ENCODE assay signal across 8 cellular contexts in the genomic region with DNA sequence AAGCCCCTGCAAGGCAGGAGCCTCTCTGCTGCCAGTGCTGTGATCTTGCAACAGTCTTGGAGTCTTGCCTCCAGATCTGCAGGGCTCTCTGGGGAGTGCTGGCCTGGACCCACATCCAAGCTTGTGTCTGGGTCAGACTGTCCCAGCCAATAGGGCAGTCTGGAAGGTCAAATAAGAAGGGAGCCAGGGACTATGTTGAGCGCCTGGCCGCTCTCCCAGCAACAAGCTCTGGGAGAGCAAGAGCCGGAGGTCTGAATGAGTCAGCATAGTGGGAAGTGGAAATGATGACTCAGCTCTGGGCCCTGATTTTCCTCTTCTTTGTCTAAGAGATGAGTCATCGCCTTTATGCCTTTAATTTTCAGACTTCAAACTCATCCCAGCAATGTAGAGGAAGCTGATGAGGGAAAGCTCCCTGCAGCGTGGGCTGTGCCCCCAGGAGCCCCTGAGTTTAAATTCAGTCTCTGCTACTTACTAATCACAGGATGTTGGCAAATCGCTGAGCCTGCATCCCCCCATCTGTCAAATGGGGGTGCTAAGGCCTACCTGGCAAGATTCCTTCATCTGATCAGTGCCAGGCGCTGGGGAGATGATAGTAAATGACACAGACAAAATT. TPM values are rescaled to one million over a fixed set of nuclear protein-coding genes. Genes with fewer than 3 reads are reported as not detected.
DNase-seq lines count a peak whose midpoint lies in the region; ATAC-seq and TF ChIP-seq lines count a peak whose summit lies in the region.

No MANE protein-coding gene starts in this region.

- H3K4me1 ChIP-seq in ascending aorta, result peaks cover 3 to 11% of the 10 kb centered on the region in 2 donors
- H3K4me1 ChIP-seq in gastrocnemius medialis, result peaks cover 12 to 16% of the 10 kb centered on the region in 2 donors

- intact Hi-C loops in ascending aorta (cut with DNase I) (loop anchor here (2.0 to 5.0 kb wide), 2 partner anchors 43 to 85 kb away; a partner anchor contains a TSS), gastrocnemius medialis (cut with DNase I; ENCODE audit: low total_unique reads) (loop anchor here (2.0 to 10.0 kb wide), 5 partner anchors 43 to 807 kb away; a partner anchor contains a TSS)

- DNase-seq in Ammon's horn (ENCODE audit: low spot score) (peak; percentile 88), HS-5 (ENCODE audit: low read depth) (peak; percentile 99), SK-N-DZ (ENCODE audit: low spot score) (peak; percentile 53), ascending aorta (ENCODE audit: low spot score in 2 of 2) (peak; percentile 93 to 97), hippocampal formation (lab: John Stamatoyannopoulos, UW) (peak; percentile 51 to 79), gastrocnemius medialis (peak; percentile 84 to 96), NAMALWA (ENCODE audit: low spot score) (no peak)

- H3K36me3 ChIP-seq in ascending aorta, result no peaks in the 10 kb centered on the region
- H3K36me3 ChIP-seq in gastrocnemius medialis, result no peaks in the 10 kb centered on the region

- H3K27me3 ChIP-seq in ascending aorta (no peaks in the 10 kb centered on the region), gastrocnemius medialis (no peaks in the 10 kb centered on the region)

- in situ Hi-C loops in gastrocnemius medialis (cut with MboI; ENCODE audit: low sequenced_read_pairs in 4 of 4), result no loop called here

- no peak for TF ChIP-seq POLR2A in gastrocnemius medialis (IDR thresholded peaks at IDR 0.05)

- no peak for TF ChIP-seq CTCF in ascending aorta (IDR thresholded peaks at IDR 0.05)
- TF ChIP-seq CTCF in gastrocnemius medialis (IDR thresholded peaks at IDR 0.05 in 4 of 5, conservative IDR thresholded peaks at IDR 0.05 in 1 of 5), result no peak

- H3K9me3 ChIP-seq in ascending aorta, result no peaks in the 10 kb centered on the region
- H3K9me3 ChIP-seq in gastrocnemius medialis, result no peaks in the 10 kb centered on the region

- H3K4me3 ChIP-seq in ascending aorta, result no peak overlapping the region
- H3K4me3 ChIP-seq in gastrocnemius medialis, result no peak overlapping the region

- H3K27ac ChIP-seq in ascending aorta (peak overlapping the region; percentile 77 to 80), gastrocnemius medialis (peak overlapping the region; percentile 83 to 93 (median 86))

- peak; percentile 70 for ATAC-seq in GM19328 (IDR thresholded peaks at IDR 0.05; ENCODE audit: unreplicated experiment)
- ATAC-seq in gastrocnemius medialis, result peak; percentile 98 to 99

RNA-seq across cellular contexts. Expression of a gene that starts 43.6 kb away (rescaled TPM):
- 26.2 and 27.2 TPM in 2 replicates for polyA plus RNA-seq in SK-N-DZ (2014; cell fraction: cytosol; rRNA removed)
- polyA plus RNA-seq in SK-N-DZ (2014; cell fraction: nucleus; rRNA removed), result 15.1 and 17.8 TPM in 2 replicates
- 22.0 TPM for total RNA-seq in ascending aorta
- 10 to 100 TPM; 55.0 to 65.0 (median 60.9) TPM for total RNA-seq in gastrocnemius medialis
